8 cellular contexts compared by ENCODE assay signal in genomic region chr6:25223421-25224052, GRCh38. TPM values are rescaled to one million over a fixed set of nuclear protein-coding genes. Genes with fewer than 3 reads are reported as not detected.
DNase-seq lines count a peak whose midpoint lies in the region; ATAC-seq and TF ChIP-seq lines count a peak whose summit lies in the region.

No MANE protein-coding gene starts in this region.

- no peak overlapping the region for H3K27ac Mint-ChIP-seq in activated CD8-positive, alpha-beta T cell treated with anti-CD3 and anti-CD28 coated beads for 36 hours

- POLR2A ChIA-PET in activated CD8-positive, alpha-beta T cell treated with anti-CD3 and anti-CD28 coated beads for 36 hours (lab: Charles Lee) = no interaction called here

- H3K9me3 ChIP-seq in effector memory CD4-positive, alpha-beta T cell (ENCODE audit: control insufficient read depth, low read length) = no peaks in the 10 kb centered on the region

- H3K4me1 ChIP-seq in effector memory CD4-positive, alpha-beta T cell (ENCODE audit: control insufficient read depth, insufficient read depth, low read length, poor library complexity, severe bottlenecking) = peaks cover 4% of the 10 kb centered on the region

- no peaks in the 10 kb centered on the region for H3K36me3 ChIP-seq in effector memory CD4-positive, alpha-beta T cell (ENCODE audit: control insufficient read depth, insufficient read depth, low read length)

- ATAC-seq in activated CD8-positive, alpha-beta T cell treated with anti-CD3 and anti-CD28 coated beads for 36 hours = peak; percentile 77
- no peak for ATAC-seq in GM21390 (IDR thresholded peaks at IDR 0.05; ENCODE audit: unreplicated experiment)

- H3K27me3 Mint-ChIP-seq in activated CD8-positive, alpha-beta T cell treated with anti-CD3 and anti-CD28 coated beads for 36 hours = peaks cover 6% of the 10 kb centered on the region

- H3K27me3 ChIP-seq in HL-60 (ENCODE audit: insufficient read depth, poor library complexity, severe bottlenecking) = no peaks in the 10 kb centered on the region
- no peaks in the 10 kb centered on the region for H3K27me3 ChIP-seq in effector memory CD4-positive, alpha-beta T cell (replicated peaks; ENCODE audit: control insufficient read depth, insufficient read depth, low read length, poor library complexity, severe bottlenecking)

- DNase-seq in COR-L47 (lab: John Stamatoyannopoulos, UW) (peak; percentile 54), HL-60 (ENCODE audit: low read depth in 1 of 2, low spot score in 1 of 2) (peak; percentile 4 to 37), NCI-H82 treated with DMSO at 0.1 percent for 48 hours (lab: John Stamatoyannopoulos, UW; ENCODE audit: unreplicated experiment) (peak; percentile 61), midbrain (lab: John Stamatoyannopoulos, UW) (peak; percentile 76)
- peak; percentile 77 for DNase-seq in activated CD8-positive, alpha-beta T cell treated with anti-CD3 and anti-CD28 coated beads for 36 hours
- DNase-seq in effector memory CD4-positive, alpha-beta T cell = peak; percentile 15 to 44 (median 20)
- peak; percentile 35 for DNase-seq in stimulated activated CD8-positive, alpha-beta memory T cell treated with anti-CD3 and anti-CD28 coated beads, Interleukin-4, amount 100 ng/mL, for 24 hours (ENCODE audit: low read depth)

- no peaks in the 10 kb centered on the region for H3K36me3 Mint-ChIP-seq in activated CD8-positive, alpha-beta T cell treated with anti-CD3 and anti-CD28 coated beads for 36 hours (ENCODE audit: low read depth)

- intact Hi-C loops in activated CD8-positive, alpha-beta T cell treated with anti-CD3 and anti-CD28 coated beads for 36 hours (cut with micrococcal nuclease) = loop anchor here (5.0 kb wide), 2 partner anchors 334 to 379 kb away; no protein-coding TSS in a partner anchor

- H3K4me1 Mint-ChIP-seq in activated CD8-positive, alpha-beta T cell treated with anti-CD3 and anti-CD28 coated beads for 36 hours (ENCODE audit: low read depth) = peaks cover 11% of the 10 kb centered on the region

- peak; percentile 60 for TF ChIP-seq CTCF in HL-60 (IDR thresholded peaks at IDR 0.05; ENCODE audit: insufficient read depth, low read length)
- peak; percentile 97 for TF ChIP-seq CTCF in activated CD8-positive, alpha-beta T cell treated with anti-CD3 and anti-CD28 coated beads for 36 hours (IDR thresholded peaks at IDR 0.05)

- no peak overlapping the region for H3K27ac ChIP-seq in HL-60 (replicated peaks)
- H3K27ac ChIP-seq in effector memory CD4-positive, alpha-beta T cell (ENCODE audit: insufficient read depth, low read length, poor library complexity, severe bottlenecking) = no peak overlapping the region

- H3K4me3 Mint-ChIP-seq in activated CD8-positive, alpha-beta T cell treated with anti-CD3 and anti-CD28 coated beads for 36 hours = peak overlapping the region; percentile 59

- H3K9me3 Mint-ChIP-seq in activated CD8-positive, alpha-beta T cell treated with anti-CD3 and anti-CD28 coated beads for 36 hours = no peaks in the 10 kb centered on the region

- no peak overlapping the region for H3K4me3 ChIP-seq in HL-60 (replicated peaks; ENCODE audit: insufficient read depth, low read length)
- H3K4me3 ChIP-seq in effector memory CD4-positive, alpha-beta T cell (ENCODE audit: insufficient read depth, low read depth, low read length, poor library complexity, severe bottlenecking) = peak overlapping the region; percentile 32

- CTCF ChIA-PET in activated CD8-positive, alpha-beta T cell treated with anti-CD3 and anti-CD28 coated beads for 36 hours (lab: Charles Lee) = interaction anchor here (0.7 to 2.9 kb wide), 54 partner anchors 8 to 605 kb away, joined by 3 to 36 read pairs (median 5); partner anchors contain the start of gene CARMIL1

RNA-seq across cellular contexts. Expression of gene CARMIL1, which starts 55.6 kb away (rescaled TPM):
- total RNA-seq in activated CD8-positive, alpha-beta T cell treated with anti-CD3 and anti-CD28 coated beads for 36 hours = 1 to 10 TPM; 3.6 to 4.1 TPM

Comparison
In these comparisons a context has a peak if more than half of its experiments do, and no peak if none do; other contexts are left out.
1. DNase-seq: peak in every context shown above with its lines; median percentile 77 in activated CD8-positive, alpha-beta T cell treated with anti-CD3 and anti-CD28 coated beads for 36 hours; 76 in midbrain; 61 in NCI-H82 treated with DMSO at 0.1 percent for 48 hours; 54 in COR-L47; 35 in stimulated activated CD8-positive, alpha-beta memory T cell treated with anti-CD3 and anti-CD28 coated beads, Interleukin-4, amount 100 ng/mL, for 24 hours; 20 in HL-60; 20 in effector memory CD4-positive, alpha-beta T cell.